In the genomic region with DNA sequence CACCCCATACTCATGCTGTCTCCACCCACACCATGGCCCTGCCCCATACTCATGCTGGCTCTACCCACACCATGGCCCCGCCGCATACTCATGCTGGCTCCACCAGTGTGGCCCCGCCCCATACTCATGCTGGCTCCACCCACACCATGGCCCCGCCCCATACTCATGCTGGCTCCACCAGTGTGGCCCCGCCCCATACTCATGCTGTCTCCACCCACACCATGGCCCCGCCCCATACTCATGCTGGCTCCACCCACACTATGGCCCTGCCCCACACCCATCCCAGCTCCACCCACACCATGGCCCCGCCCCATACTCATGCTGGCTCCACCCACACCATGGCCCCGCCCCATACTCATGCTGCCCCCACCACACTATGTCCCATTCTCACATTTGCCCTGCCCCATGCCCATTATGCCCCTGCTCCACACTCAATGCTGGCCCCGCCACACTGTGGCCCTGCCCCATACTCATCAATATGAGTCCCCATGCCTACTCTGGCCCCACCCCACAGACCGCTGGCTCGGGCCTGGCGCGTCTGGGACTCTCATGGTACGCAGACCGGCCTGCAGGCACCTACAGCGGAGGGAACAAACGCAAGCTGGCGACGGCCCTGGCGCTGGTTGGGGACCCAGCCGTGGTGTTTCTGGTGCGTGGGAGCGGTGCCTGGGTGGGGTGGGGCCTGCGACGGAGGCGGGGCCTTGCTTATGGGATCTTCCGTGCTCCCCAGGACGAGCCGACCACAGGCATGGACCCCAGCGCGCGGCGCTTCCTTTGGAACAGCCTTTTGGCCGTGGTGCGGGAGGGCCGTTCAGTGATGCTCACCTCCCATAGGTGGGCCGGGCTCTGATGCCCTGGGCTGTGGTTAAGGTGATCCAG, we compare ENCODE assay signal across 9 cellular contexts. TPM values are rescaled to one million over a fixed set of nuclear protein-coding genes. Genes with fewer than 3 reads are reported as not detected.
DNase-seq lines count a peak whose midpoint lies in the region; ATAC-seq and TF ChIP-seq lines count a peak whose summit lies in the region.
"Had no signal": no experiment of that assay in that cellular context is flagged by ENCODE, and none has a peak within 500 bp of the region (broad histone marks: within the 10 kb centered on the region; RNA-seq: fewer than 3 reads in every experiment).

No MANE protein-coding gene starts in this region.

- peaks cover 9% of the 10 kb centered on the region for H3K36me3 ChIP-seq in CD8-positive, alpha-beta T cell (ENCODE audit: insufficient read depth, low read length)
- peaks cover 0 to 6% (median 0%) of the 10 kb centered on the region in 4 donors for H3K36me3 ChIP-seq in esophagus muscularis mucosa

- intact Hi-C loops in CD8-positive, alpha-beta T cell (cut with DNase I, micrococcal nuclease): no loop called here
- intact Hi-C loops in esophagus muscularis mucosa (cut with DNase I): no loop called here

- CTCF ChIA-PET in CD8-positive, alpha-beta T cell (lab: Charles Lee): no interaction called here

- TF ChIP-seq POLR2A in esophagus muscularis mucosa (IDR thresholded peaks at IDR 0.05; ENCODE audit: low read depth): no peak

- H3K4me1 Mint-ChIP-seq in CD8-positive, alpha-beta T cell (ENCODE audit: low read depth): peaks cover 32% of the 10 kb centered on the region
- peaks cover 13 to 20% of the 10 kb centered on the region in 2 donors for H3K4me1 Mint-ChIP-seq in immature natural killer cell

- POLR2A ChIA-PET in CD8-positive, alpha-beta T cell (lab: Charles Lee): interaction anchor here (5.8 to 28.4 kb wide), 3 partner anchors 19 to 37 kb away, joined by 110 to 1023 read pairs (median 647); partner anchors contain the start of genes ABCA7, CNN2, RNU6-2 and TMEM259

- peaks cover 35% of the 10 kb centered on the region for H3K4me1 ChIP-seq in CD8-positive, alpha-beta T cell (ENCODE audit: insufficient read depth, low read length)
- peaks cover 20 to 46% (median 35%) of the 10 kb centered on the region in 4 donors for H3K4me1 ChIP-seq in esophagus muscularis mucosa

- H3K9me3 ChIP-seq in CD8-positive, alpha-beta T cell (ENCODE audit: low read length): no peaks in the 10 kb centered on the region
- peaks cover 0 to 17% (median 13%) of the 10 kb centered on the region in 4 donors for H3K9me3 ChIP-seq in esophagus muscularis mucosa

- H3K27me3 Mint-ChIP-seq in CD8-positive, alpha-beta T cell (ENCODE audit: low read depth): no peaks in the 10 kb centered on the region
- peaks cover 0 to 11% (median 5%) of the 10 kb centered on the region in 3 donors for H3K27me3 Mint-ChIP-seq in immature natural killer cell (ENCODE audit: low read depth in 3 of 3)

- no peak for TF ChIP-seq EP300 in esophagus muscularis mucosa (IDR thresholded peaks at IDR 0.05)

- peak in 4 of 7 experiments; percentile 51 to 77 (median 58) for DNase-seq in CD8-positive, alpha-beta T cell
- DNase-seq in HUDEP-2 (lab: John Stamatoyannopoulos, UW; ENCODE audit: unreplicated experiment in 76 of 76): peak in 59 of 76 experiments; percentile 21 to 90 (median 73)
- DNase-seq in activated CD4-positive, alpha-beta T cell treated with anti-CD3 and anti-CD28 coated beads, Interleukin-2, amount 50 U/mL, for 1 hour: peak; percentile 69
- peak; percentile 65 to 72 (median 66) for DNase-seq in immature natural killer cell
- DNase-seq in NOMO-1 (lab: John Stamatoyannopoulos, UW; ENCODE audit: unreplicated experiment in 2 of 2): no peak
- no peak for DNase-seq in esophagus muscularis mucosa (ENCODE audit: extremely low spot score)

- no peak overlapping the region for H3K27ac ChIP-seq in CD8-positive, alpha-beta T cell (ENCODE audit: low read depth, low read length)
- H3K27ac ChIP-seq in esophagus muscularis mucosa (replicated peaks in 1 of 4): no peak overlapping the region
- H3K27ac ChIP-seq: left lung had no signal

- no peak overlapping the region for H3K4me3 Mint-ChIP-seq in CD8-positive, alpha-beta T cell
- no peak overlapping the region for H3K4me3 Mint-ChIP-seq in immature natural killer cell

- no peaks in the 10 kb centered on the region for H3K27me3 ChIP-seq in CD8-positive, alpha-beta T cell (ENCODE audit: insufficient read depth, low read length)
- peaks cover 7 to 42% (median 28%) of the 10 kb centered on the region in 4 donors for H3K27me3 ChIP-seq in esophagus muscularis mucosa

- no peak overlapping the region for H3K27ac Mint-ChIP-seq in CD8-positive, alpha-beta T cell
- H3K27ac Mint-ChIP-seq in immature natural killer cell: peak overlapping the region in 4 of 6 donors; percentile 64 to 87 (median 76)

- ATAC-seq in CD8-positive, alpha-beta T cell: peak; percentile 15
- ATAC-seq in GM18519 (IDR thresholded peaks at IDR 0.05; ENCODE audit: low FRiP score, unreplicated experiment) (no peak), HG03442 (IDR thresholded peaks at IDR 0.05; ENCODE audit: unreplicated experiment) (no peak)
- ATAC-seq: left lung had no signal

- H3K9me3 Mint-ChIP-seq in CD8-positive, alpha-beta T cell: no peaks in the 10 kb centered on the region
- H3K9me3 Mint-ChIP-seq in immature natural killer cell: no peaks in the 10 kb centered on the region

- TF ChIP-seq CTCF in CD8-positive, alpha-beta T cell (IDR thresholded peaks at IDR 0.05): no peak
- no peak for TF ChIP-seq CTCF in esophagus muscularis mucosa (IDR thresholded peaks at IDR 0.05)

- H3K36me3 Mint-ChIP-seq in CD8-positive, alpha-beta T cell: peaks cover 25% of the 10 kb centered on the region
- H3K36me3 Mint-ChIP-seq in immature natural killer cell: peaks cover 0 to under 1% (median 0%) of the 10 kb centered on the region in 3 donors

- no peak overlapping the region for H3K4me3 ChIP-seq in CD8-positive, alpha-beta T cell (ENCODE audit: low read depth, low read length)
- H3K4me3 ChIP-seq in esophagus muscularis mucosa: no peak overlapping the region
- H3K4me3 ChIP-seq: left lung had no signal

- WGBS in esophagus muscularis mucosa: 57% methylated on average over 23 of the region's 37 CpGs

RNA-seq across cellular contexts. Expression of gene ARHGAP45, which starts 3.7 kb away (rescaled TPM):
- 100 to 1,000 TPM; 901 to 938 TPM for total RNA-seq in CD8-positive, alpha-beta T cell
- 100 to 1,000 TPM; 164 to 417 (median 169) TPM for polyA plus RNA-seq in immature natural killer cell
- total RNA-seq in esophagus muscularis mucosa: 10 to 100 TPM; 17.8 to 28.3 (median 21.2) TPM

RNA-seq across cellular contexts. Expression of gene ABCA7, which starts 23.4 kb away (rescaled TPM):
- total RNA-seq in CD8-positive, alpha-beta T cell: 10 to 100 TPM; 93.3 to 98.0 TPM
- 10 to 100 TPM in 1 of 3 donors, 1 to 10 TPM in 2; 4.5 to 13.3 (median 5.2) TPM for polyA plus RNA-seq in immature natural killer cell
- total RNA-seq in esophagus muscularis mucosa: 1 to 10 TPM; 3.9 to 9.5 (median 6.9) TPM

RNA-seq across cellular contexts. Expression of gene POLR2E, which starts 31.9 kb away (rescaled TPM):
- total RNA-seq in CD8-positive, alpha-beta T cell: 10 to 100 TPM; 75.3 to 76.2 TPM
- polyA plus RNA-seq in immature natural killer cell: 100 to 1,000 TPM; 182 to 288 (median 237) TPM
- total RNA-seq in esophagus muscularis mucosa: 100 to 1,000 TPM in 3 of 4 donors, 10 to 100 TPM in 1; 96.8 to 198 (median 135) TPM

RNA-seq across cellular contexts. Expression of gene CNN2, which starts 36.9 kb away (rescaled TPM):
- total RNA-seq in CD8-positive, alpha-beta T cell: 100 to 1,000 TPM; 382 to 392 TPM
- polyA plus RNA-seq in immature natural killer cell: 100 to 1,000 TPM; 227 to 382 (median 255) TPM
- 10 to 100 TPM; 47.3 to 98.1 (median 81.3) TPM for total RNA-seq in esophagus muscularis mucosa

RNA-seq across cellular contexts. Expression of gene GPX4, which starts 40.5 kb away (rescaled TPM):
- total RNA-seq in CD8-positive, alpha-beta T cell: 100 to 1,000 TPM; 172 to 174 TPM
- 100 to 1,000 TPM; 225 to 320 (median 280) TPM for polyA plus RNA-seq in immature natural killer cell
- total RNA-seq in esophagus muscularis mucosa: 100 to 1,000 TPM; 338 to 386 (median 375) TPM

Comparison
In these comparisons a context has a peak if more than half of its experiments do, and no peak if none do; other contexts are left out.
1. DNase-seq: peak in CD8-positive, alpha-beta T cell (4 of 7), HUDEP-2 (59 of 76), activated CD4-positive, alpha-beta T cell treated with anti-CD3 and anti-CD28 coated beads, Interleukin-2, amount 50 U/mL, for 1 hour (single experiment) and immature natural killer cell (3 of 3); none in NOMO-1 (0 of 2) and esophagus muscularis mucosa (single experiment).
2. RNA of gene ARHGAP45, which starts 3.7 kb away (total RNA-seq): 901 to 938 TPM in CD8-positive, alpha-beta T cell; 17.8 to 28.3 TPM in esophagus muscularis mucosa; every median in the first group is over 10 times any median in the second.
3. RNA of gene ABCA7, which starts 23.4 kb away (total RNA-seq): 93.3 to 98.0 TPM in CD8-positive, alpha-beta T cell; 3.9 to 9.5 TPM in esophagus muscularis mucosa; every median in the first group is over 4 times any median in the second.